13 cellular contexts compared by ENCODE assay signal in the genomic region with DNA sequence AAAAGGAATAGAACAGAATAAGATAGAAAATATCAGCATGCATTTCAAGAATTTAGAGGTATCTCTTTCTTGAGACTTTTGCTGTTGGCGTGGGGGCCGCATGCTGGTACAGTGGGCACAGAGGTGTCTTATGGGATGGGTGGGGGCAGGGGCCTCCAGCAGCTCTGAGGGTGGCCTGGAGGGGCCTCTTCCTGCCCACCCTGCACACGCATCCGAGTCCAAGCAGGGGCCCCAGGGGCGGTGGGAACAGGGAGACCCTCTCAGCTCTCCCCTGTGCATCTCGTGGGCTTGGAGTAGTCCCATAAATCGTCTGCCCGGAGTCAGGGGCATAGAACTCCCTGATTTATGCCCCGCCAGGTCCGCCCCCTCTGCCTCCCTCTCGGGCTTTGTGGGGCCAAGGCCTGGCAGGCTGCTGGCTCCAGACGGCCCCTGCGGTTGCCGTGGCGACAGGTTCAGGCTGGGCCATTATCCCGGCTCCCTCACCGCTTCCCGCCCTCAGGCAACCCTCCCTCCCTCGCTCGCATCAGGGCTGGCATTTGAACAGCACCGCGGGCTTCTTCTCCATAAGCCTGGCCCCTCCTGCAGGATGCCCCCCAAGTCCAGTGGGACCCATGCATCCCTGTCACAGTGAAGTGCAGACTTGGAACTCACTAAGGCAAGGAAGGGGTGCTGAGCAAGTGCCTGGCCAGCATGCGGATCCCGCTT.
DNase-seq lines count a peak whose midpoint lies in the region; ATAC-seq and TF ChIP-seq lines count a peak whose summit lies in the region.
"Had no signal": no experiment of that assay in that cellular context is flagged by ENCODE, and none has a peak within 500 bp of the region (broad histone marks: within the 10 kb centered on the region; RNA-seq: fewer than 3 reads in every experiment).

No MANE protein-coding gene starts in this region.

- dilution Hi-C loops in mammary epithelial cell (cut with HindIII; ENCODE audit: low sequenced_read_pairs), result loop anchor here (5.0 kb wide), 3 partner anchors 34 to 116 kb away; no protein-coding TSS in a partner anchor

- H3K36me3 ChIP-seq in adrenal gland (replicated peaks in 1 of 2) (no peaks in the 10 kb centered on the region), mammary epithelial cell (ENCODE audit: insufficient read depth, low read length) (no peaks in the 10 kb centered on the region)
- H3K36me3 ChIP-seq: right lobe of liver, upper lobe of right lung had no signal

- ATAC-seq in HG03354 (IDR thresholded peaks at IDR 0.05; ENCODE audit: poor library complexity, severe bottlenecking, unreplicated experiment) (no peak), GM18520 (IDR thresholded peaks at IDR 0.05; ENCODE audit: unreplicated experiment) (no peak), omental fat pad (ENCODE audit: low FRiP score) (no peak)
- ATAC-seq: GM12878, mucosa of descending colon, right lobe of liver, upper lobe of right lung had no signal

- H3K4me1 ChIP-seq in adrenal gland (replicated peaks in 1 of 2) (peaks cover 14 to 22% of the 10 kb centered on the region in 2 donors), mammary epithelial cell (ENCODE audit: insufficient read depth, low read length) (no peaks in the 10 kb centered on the region)
- H3K4me1 ChIP-seq: right lobe of liver, upper lobe of right lung had no signal

- H3K9me3 ChIP-seq in adrenal gland (replicated peaks in 1 of 3) (no peaks in the 10 kb centered on the region), mammary epithelial cell (replicated peaks; ENCODE audit: insufficient read depth, low read length) (no peaks in the 10 kb centered on the region)
- H3K9me3 ChIP-seq: mucosa of descending colon, right lobe of liver, upper lobe of right lung had no signal

- H2AFZ ChIP-seq in mammary epithelial cell (ENCODE audit: low read depth, low read length), result no peak overlapping the region

- H3K27ac ChIP-seq in adrenal gland (peak overlapping the region in 4 of 5 donors; percentile 26 to 76 (median 54)), mammary epithelial cell (ENCODE audit: insufficient read depth, low read depth, low read length) (no peak overlapping the region)
- H3K27ac ChIP-seq: right lobe of liver, upper lobe of right lung had no signal

- 17 to 45% (median 21%) methylated on average over 5 to 24 of the region's 24 CpGs for WGBS in adrenal gland, 4 donors
- 33% methylated on average over 21 of the region's 24 CpGs for WGBS in mammary epithelial cell (ENCODE audit: low coverage, missing lambda C conversion rate)

- H3K27me3 ChIP-seq in adrenal gland (no peaks in the 10 kb centered on the region), mammary epithelial cell (ENCODE audit: insufficient read depth, low read length) (no peaks in the 10 kb centered on the region)

- in situ Hi-C loops in mammary epithelial cell (cut with MboI; ENCODE audit: low sequenced_read_pairs in 2 of 2), result no loop called here

- BruUV-seq in mammary epithelial cell (replicated peaks; lab: Mats Ljungman, UMichigan), result no TSS peak

- no peak for TF ChIP-seq POLR2A in adrenal gland (IDR thresholded peaks at IDR 0.05)

- intact Hi-C loops in adrenal gland (cut with DNase I), result no loop called here
- intact Hi-C loops in mammary epithelial cell (cut with micrococcal nuclease), result no loop called here

- no peaks in the 10 kb centered on the region for H4K20me1 ChIP-seq in mammary epithelial cell (ENCODE audit: insufficient read depth, low read length)

- no peaks in the 10 kb centered on the region for H3K79me2 ChIP-seq in mammary epithelial cell (ENCODE audit: insufficient read depth, low read length)

- CTCF ChIA-PET in mammary epithelial cell (lab: Charles Lee; ENCODE audit: low non-redundant PET), result no interaction called here

- no peak overlapping the region for H3K9ac ChIP-seq in mammary epithelial cell (ENCODE audit: insufficient read depth, low read length)

- no peak overlapping the region for H3K4me3 ChIP-seq in adrenal gland
- H3K4me3 ChIP-seq in mammary epithelial cell (replicated peaks in 1 of 3; ENCODE audit: insufficient read depth in 1 of 3, low read depth in 2 of 3, low read length in 3 of 3), result no peak overlapping the region
- H3K4me3 ChIP-seq: GM12878, mucosa of descending colon, right lobe of liver, upper lobe of right lung had no signal

- H3K4me2 ChIP-seq in mammary epithelial cell (ENCODE audit: insufficient read depth, low read depth, low read length), result no peak overlapping the region

- DNase-seq in EL (peak; percentile 25), NCI-H2081 treated with DMSO at 0.1 percent for 48 hours (lab: John Stamatoyannopoulos, UW) (peak; percentile 80), adrenal gland (peak; percentile 66 to 92 (median 79)), midbrain (lab: John Stamatoyannopoulos, UW) (peak; percentile 10), omental fat pad (ENCODE audit: low spot score) (no peak), mammary epithelial cell (no peak)
- DNase-seq: CD4-positive, CD25-positive, alpha-beta regulatory T cell; mucosa of descending colon had no signal

- TF ChIP-seq CTCF in adrenal gland (IDR thresholded peaks at IDR 0.05), result no peak
- no peak for TF ChIP-seq CTCF in omental fat pad (IDR thresholded peaks at IDR 0.05)
- no peak for TF ChIP-seq CTCF in mammary epithelial cell (conservative IDR thresholded peaks at IDR 0.05 in 1 of 2, IDR thresholded peaks at IDR 0.05 in 1 of 2; ENCODE audit: extremely low read depth in 1 of 2, insufficient read depth in 1 of 2, low read depth in 1 of 2, low read length in 2 of 2)

Comparison
In these comparisons a context has a peak if more than half of its experiments do, and no peak if none do; other contexts are left out.
1. DNase-seq: peak in EL (single experiment), NCI-H2081 treated with DMSO at 0.1 percent for 48 hours (single experiment), adrenal gland (7 of 7) and midbrain (single experiment); none in omental fat pad (single experiment) and mammary epithelial cell (single experiment).